Comparison of ENCODE assay signal across 1 cellular context in genomic region chr15:35737521-35737920, GRCh38.
TF ChIP-seq lines count a peak whose summit lies in the region.

No MANE protein-coding gene starts in this region.

TF ChIP-seq in HCT116, 20 proteins besides CTCF, POLR2A, EP300 and RAD21 (continued from another document):
- TF ChIP-seq SIN3A (IDR thresholded peaks at IDR 0.05; ENCODE audit: low read depth) (no peak), ELF1 (IDR thresholded peaks at IDR 0.05; ENCODE audit: borderline replicate concordance, low read depth) (no peak)
